Comparison of ENCODE assay signal across 15 cellular contexts in genomic region chr19:5775668-5776309, GRCh38. TPM values are rescaled to one million over a fixed set of nuclear protein-coding genes. Genes with fewer than 3 reads are reported as not detected.
A peak's percentile ranks its signal among the peaks of the same experiment; 100 is the strongest.
DNase-seq lines count a peak whose midpoint lies in the region; ATAC-seq and TF ChIP-seq lines count a peak whose summit lies in the region.
"Had no signal": no experiment of that assay in that cellular context is flagged by ENCODE, and none has a peak within 500 bp of the region (broad histone marks: within the 10 kb centered on the region; RNA-seq: fewer than 3 reads in every experiment).

No MANE protein-coding gene starts in this region.

- H3K9me3 ChIP-seq in PC-3 (ENCODE audit: low read length) (no peaks in the 10 kb centered on the region), osteoblast (ENCODE audit: low read depth, low read length) (no peaks in the 10 kb centered on the region), ascending aorta (no peaks in the 10 kb centered on the region)
- H3K9me3 ChIP-seq: BLaER1 treated with 17β-estradiol and CSF1 and Interleukin-3, amounts not matched to agents 10 nM and 100 nM; left ventricle myocardium inferior had no signal

- DNase-seq in GM03348 (ENCODE audit: low spot score) (peak; percentile 31), PC-3 (peak; percentile 93), epithelial cell of esophagus (ENCODE audit: low read depth) (peak; percentile 54), osteoblast (ENCODE audit: insufficient read length, low spot score, missing footprints) (peak; percentile 18), activated T-cell treated with anti-CD3 and anti-CD28 coated beads for 4 hours (no peak), head of caudate nucleus (no peak), ascending aorta (ENCODE audit: low spot score in 2 of 2) (no peak)
- no peak for DNase-seq in activated T-cell treated with anti-CD3 and anti-CD28 coated beads, Interleukin-2, amount 50 U/mL, for 1 hour
- DNase-seq: activated CD4-positive, alpha-beta T cell treated with anti-CD3 and anti-CD28 coated beads, Interleukin-2, amount 50 U/mL, for 1 hour; activated T-cell treated with anti-CD3 and anti-CD28 coated beads, Interleukin-2, amount 50 U/mL, for 48 hours; left ventricle myocardium inferior; NCI-H2029 treated with DMSO at 0.1 percent for 48 hours had no signal

- H3K79me2 ChIP-seq in PC-3 (ENCODE audit: low read length) (no peaks in the 10 kb centered on the region), osteoblast (ENCODE audit: insufficient read depth, low read length) (no peaks in the 10 kb centered on the region)

- no TSS peak for BruUV-seq in PC-3 (replicated peaks; lab: Mats Ljungman, UMichigan)

- no peaks in the 10 kb centered on the region for H3F3A ChIP-seq in PC-3 (ENCODE audit: low read length, unreplicated experiment)

- ATAC-seq in PC-3 = peak; percentile 37; the same call in 1 of the 2 replicates

- H3K36me3 ChIP-seq in PC-3 (ENCODE audit: low read depth, low read length) (no peaks in the 10 kb centered on the region), osteoblast (ENCODE audit: insufficient read depth, low read length) (no peaks in the 10 kb centered on the region), ascending aorta (no peaks in the 10 kb centered on the region)
- H3K36me3 ChIP-seq: BLaER1 treated with 17β-estradiol and CSF1 and Interleukin-3, amounts not matched to agents 10 nM and 100 nM; left ventricle myocardium inferior had no signal

- intact Hi-C loops in PC-3 (cut with micrococcal nuclease) (no loop called here), head of caudate nucleus (cut with DNase I) (no loop called here), ascending aorta (cut with DNase I) (no loop called here)

- H3K9me2 ChIP-seq in PC-3 (replicated peaks; ENCODE audit: low read length) = no peaks in the 10 kb centered on the region

- 0 out of 2 replicates have a peak overlapping the region, but pooled peaks have one; percentile 19 for H3K4me2 ChIP-seq in PC-3 (ENCODE audit: low read length)
- peak overlapping the region; percentile 39 for H3K4me2 ChIP-seq in osteoblast (ENCODE audit: insufficient read depth, low read length)
- H3K4me2 ChIP-seq: BLaER1 treated with 17β-estradiol and CSF1 and Interleukin-3, amounts not matched to agents 10 nM and 100 nM; PC-9 had no signal

- no peak for TF ChIP-seq CTCF in PC-3 (conservative IDR thresholded peaks at IDR 0.05; ENCODE audit: low read depth, low read length)
- TF ChIP-seq CTCF in epithelial cell of esophagus (IDR thresholded peaks at IDR 0.05; ENCODE audit: insufficient read depth, low read depth, low read length, missing control alignments) = no peak
- TF ChIP-seq CTCF in osteoblast (IDR thresholded peaks at IDR 0.05; ENCODE audit: extremely low read depth, low read depth, low read length) = no peak
- TF ChIP-seq CTCF in ascending aorta (IDR thresholded peaks at IDR 0.05) = no peak

- no peaks in the 10 kb centered on the region for H4K20me1 ChIP-seq in PC-3 (ENCODE audit: low read length)
- no peaks in the 10 kb centered on the region for H4K20me1 ChIP-seq in osteoblast (ENCODE audit: insufficient read depth, low read length)
- H4K20me1 ChIP-seq: BLaER1 treated with 17β-estradiol and CSF1 and Interleukin-3, amounts not matched to agents 10 nM and 100 nM had no signal

- CTCF ChIA-PET in PC-3 (lab: Charles Lee) = interaction anchor here (0.6 kb wide), 1 partner anchor 44 kb away, joined by 5 read pairs; no protein-coding TSS in a partner anchor

- H2AFZ ChIP-seq in PC-3 (ENCODE audit: low read length) (no peak overlapping the region), osteoblast (ENCODE audit: low read length) (no peak overlapping the region)
- H2AFZ ChIP-seq: PC-9 had no signal

- H3K27me3 ChIP-seq in PC-3 (ENCODE audit: low read length) = no peaks in the 10 kb centered on the region
- H3K27me3 ChIP-seq in osteoblast (ENCODE audit: insufficient read depth, low read length) = no peaks in the 10 kb centered on the region
- H3K27me3 ChIP-seq in ascending aorta = no peaks in the 10 kb centered on the region
- H3K27me3 ChIP-seq: BLaER1 treated with 17β-estradiol and CSF1 and Interleukin-3, amounts not matched to agents 10 nM and 100 nM had no signal

- H3K9ac ChIP-seq in PC-3 (ENCODE audit: low read length) = no peak overlapping the region

- POLR2A ChIA-PET in PC-3 (lab: Charles Lee; ENCODE audit: unreplicated experiment) = interaction anchor here (0.6 kb wide), 1 partner anchor 123 kb away, joined by 4 read pairs; no protein-coding TSS in a partner anchor

- H3K4me1 ChIP-seq in PC-3 (ENCODE audit: insufficient read depth, low read length) (no peaks in the 10 kb centered on the region), osteoblast (ENCODE audit: insufficient read depth, low read length) (peaks cover 3% of the 10 kb centered on the region), ascending aorta (no peaks in the 10 kb centered on the region)
- H3K4me1 ChIP-seq: left ventricle myocardium inferior had no signal

- H3K4me3 ChIP-seq in PC-3 (ENCODE audit: low read length) = no peak overlapping the region
- no peak overlapping the region for H3K4me3 ChIP-seq in epithelial cell of esophagus (ENCODE audit: low read length)
- no peak overlapping the region for H3K4me3 ChIP-seq in osteoblast (ENCODE audit: insufficient read depth, low read length)
- no peak overlapping the region for H3K4me3 ChIP-seq in ascending aorta
- H3K4me3 ChIP-seq: BLaER1 treated with 17β-estradiol and CSF1 and Interleukin-3, amounts not matched to agents 10 nM and 100 nM; left ventricle myocardium inferior; PC-9 had no signal

- H3K27ac ChIP-seq in PC-3 (ENCODE audit: low read length) (no peak overlapping the region), osteoblast (ENCODE audit: low read depth, low read length) (no peak overlapping the region), ascending aorta (no peak overlapping the region)
- H3K27ac ChIP-seq: BLaER1 treated with 17β-estradiol and CSF1 and Interleukin-3, amounts not matched to agents 10 nM and 100 nM; left ventricle myocardium inferior; PC-9 had no signal

RNA-seq across cellular contexts. Expression of gene PRR22, which starts 8.8 kb away (rescaled TPM):
- total RNA-seq in PC-3 (2014; rRNA removed) = 3.5 and 5.6 TPM in 2 replicates
- 0.29 and 0.36 TPM in 2 replicates for total RNA-seq in osteoblast
- 3.5 TPM for total RNA-seq in ascending aorta
- total RNA-seq: epithelial cell of proximal tubule had no signal

RNA-seq across cellular contexts. Expression of gene DUS3L, which starts 15.2 kb away (rescaled TPM):
- total RNA-seq in PC-3 (2014; rRNA removed) (118 and 148 TPM in 2 replicates), osteoblast (21.2 and 30.0 TPM in 2 replicates), ascending aorta (13.1 TPM)

RNA-seq across cellular contexts. Expression of gene NRTN, which starts 29.1 kb away (rescaled TPM):
- total RNA-seq in PC-3 (2014; rRNA removed) (3.9 and 8.8 TPM in 2 replicates), osteoblast (not detected in 2 replicates), ascending aorta (0.85 TPM)

RNA-seq across cellular contexts. Expression of gene CATSPERD, which starts 55.4 kb away (rescaled TPM):
- total RNA-seq in PC-3 (2014; rRNA removed) = not detected in 2 replicates
- total RNA-seq in osteoblast = under 0.01 TPM in 2 replicates
- total RNA-seq in ascending aorta = not detected
- total RNA-seq: epithelial cell of proximal tubule, left ventricle myocardium inferior, PC-9 had no signal

RNA-seq across cellular contexts. Expression of gene LONP1, which starts 55.8 kb away (rescaled TPM):
- total RNA-seq in PC-3 (2014; rRNA removed) (217 and 306 TPM in 2 replicates), osteoblast (130 and 163 TPM in 2 replicates), ascending aorta (60.0 TPM)

Comparison
In these comparisons a context has a peak if more than half of its experiments do, and no peak if none do; other contexts are left out.
1. DNase-seq: peak in GM03348 (single experiment), PC-3 (single experiment), epithelial cell of esophagus (single experiment) and osteoblast (single experiment); none in activated T-cell treated with anti-CD3 and anti-CD28 coated beads for 4 hours (single experiment), head of caudate nucleus (0 of 42), activated T-cell treated with anti-CD3 and anti-CD28 coated beads, Interleukin-2, amount 50 U/mL, for 1 hour (single experiment) and ascending aorta (0 of 2).